Comparison of ENCODE assay signal across 15 cellular contexts in the genomic region with DNA sequence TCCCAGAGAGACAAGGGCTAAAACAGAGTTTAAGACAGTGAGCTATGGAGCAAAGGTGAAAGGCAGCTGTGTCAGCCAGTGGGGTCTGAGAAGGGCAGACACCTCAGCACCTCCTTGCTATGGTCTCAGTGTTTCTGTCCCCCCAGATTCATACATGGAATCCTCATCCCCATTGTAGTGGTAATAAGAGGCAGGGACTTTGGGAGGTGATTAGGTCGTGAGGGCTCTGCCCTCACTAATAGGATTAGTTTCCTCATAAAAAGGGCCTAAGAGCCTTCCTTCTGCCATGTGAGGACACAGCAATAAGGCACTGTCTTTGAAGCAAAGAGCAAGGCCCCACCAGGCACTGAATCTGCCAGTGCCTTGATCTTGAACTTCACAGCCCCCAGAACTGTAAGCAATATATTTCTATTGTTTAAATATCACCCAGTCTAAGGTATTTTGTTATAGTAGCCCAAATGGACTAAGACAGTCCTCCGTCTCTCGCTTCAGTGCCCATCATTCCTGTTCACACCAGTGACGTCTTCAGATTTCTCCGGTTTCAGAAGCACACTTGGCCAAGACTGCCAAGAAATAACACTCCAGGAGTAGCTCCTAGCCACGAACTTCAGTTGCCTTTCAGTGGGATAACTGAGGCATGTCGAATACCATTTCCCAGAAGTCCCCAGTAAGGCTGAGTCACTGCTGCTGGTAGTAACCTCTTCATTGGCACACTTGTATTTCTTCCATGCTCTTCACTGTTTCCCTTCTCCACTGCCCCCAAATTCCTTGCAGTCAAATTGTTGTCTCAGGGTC. TPM values are rescaled to one million over a fixed set of nuclear protein-coding genes. Genes with fewer than 3 reads are reported as not detected.
DNase-seq lines count a peak whose midpoint lies in the region; ATAC-seq and TF ChIP-seq lines count a peak whose summit lies in the region.
"Had no signal": no experiment of that assay in that cellular context is flagged by ENCODE, and none has a peak within 500 bp of the region (broad histone marks: within the 10 kb centered on the region; RNA-seq: fewer than 3 reads in every experiment).

No MANE protein-coding gene starts in this region.

- H3K4me1 ChIP-seq in neural progenitor cell (peaks cover 37% of the 10 kb centered on the region), HAP-1 (no peaks in the 10 kb centered on the region)
- H3K4me1 ChIP-seq: BE2C had no signal

- no peak overlapping the region for H3K9ac ChIP-seq in neural progenitor cell

- no peak overlapping the region for H3K4me3 Mint-ChIP-seq in neural progenitor cell
- H3K4me3 Mint-ChIP-seq: CD4-positive, alpha-beta memory T cell; GM23338 had no signal

- H3K4me3 ChIP-seq in epithelial cell of proximal tubule (ENCODE audit: low read depth, low read length) (no peak overlapping the region), neural progenitor cell (no peak overlapping the region), foreskin fibroblast (ENCODE audit: low read depth in 1 of 2, low read length in 2 of 2) (no peak overlapping the region), HAP-1 (no peak overlapping the region)
- H3K4me3 ChIP-seq: GM23338, K562 had no signal

- in situ Hi-C loops in HAP-1 (cut with MboI; ENCODE audit: low sequenced_read_pairs) = no loop called here

- no peaks in the 10 kb centered on the region for H3K79me2 ChIP-seq in neural progenitor cell (ENCODE audit: low read depth)

- H3K36me3 ChIP-seq in neural progenitor cell (no peaks in the 10 kb centered on the region), HAP-1 (replicated peaks) (no peaks in the 10 kb centered on the region)
- H3K36me3 ChIP-seq: BE2C had no signal

- peaks cover 15% of the 10 kb centered on the region for H3K27me3 Mint-ChIP-seq in neural progenitor cell (ENCODE audit: insufficient read depth, low read depth)

- H3K27ac Mint-ChIP-seq in neural progenitor cell = no peak overlapping the region
- H3K27ac Mint-ChIP-seq: CD4-positive, alpha-beta memory T cell; GM23338 had no signal

- H3K9me3 ChIP-seq in neural progenitor cell (ENCODE audit: low read depth) (no peaks in the 10 kb centered on the region), HAP-1 (no peaks in the 10 kb centered on the region)
- H3K9me3 ChIP-seq: BE2C had no signal

- no peak overlapping the region for H3K4me2 ChIP-seq in neural progenitor cell
- H3K4me2 ChIP-seq: GM23338 had no signal

- H2AFZ ChIP-seq in neural progenitor cell (replicated peaks) = no peak overlapping the region
- H2AFZ ChIP-seq: GM23338 had no signal

- TF ChIP-seq CTCF in epithelial cell of proximal tubule (conservative IDR thresholded peaks at IDR 0.05; ENCODE audit: low read depth, low read length) (no peak), neural progenitor cell (IDR thresholded peaks at IDR 0.05) (no peak), foreskin fibroblast (IDR thresholded peaks at IDR 0.05; ENCODE audit: low read depth, low read length) (no peak)

- H3K27ac ChIP-seq in neural progenitor cell = no peak overlapping the region
- H3K27ac ChIP-seq: C4-2B had no signal

- DNase-seq in DMS79 treated with DMSO at 0.1 percent for 48 hours (lab: John Stamatoyannopoulos, UW) = peak; percentile 19
- peak; percentile 46 for DNase-seq in NCI-H82 treated with DMSO at 0.1 percent for 48 hours (lab: John Stamatoyannopoulos, UW; ENCODE audit: unreplicated experiment)
- peak; percentile 92 for DNase-seq in epithelial cell of proximal tubule (ENCODE audit: low read depth)
- DNase-seq in neural progenitor cell (ENCODE audit: low spot score) = peak; percentile 58
- no peak for DNase-seq in foreskin fibroblast
- no peak for DNase-seq in HAP-1 (ENCODE audit: low spot score in 2 of 2)
- DNase-seq: BE2C; CD4-positive, alpha-beta memory T cell; DND-41; GDM1; H7 had no signal

- peaks cover 17% of the 10 kb centered on the region for H3K9me3 Mint-ChIP-seq in neural progenitor cell
- H3K9me3 Mint-ChIP-seq: GM23338 had no signal

- peaks cover 80% of the 10 kb centered on the region for H4K20me1 ChIP-seq in neural progenitor cell (ENCODE audit: low read depth)

- no peak for ATAC-seq in GM21576 (IDR thresholded peaks at IDR 0.05; ENCODE audit: unreplicated experiment)
- ATAC-seq: GM23338, K562 had no signal

- peaks cover 38% of the 10 kb centered on the region for H3K4me1 Mint-ChIP-seq in neural progenitor cell
- H3K4me1 Mint-ChIP-seq: CD4-positive, alpha-beta memory T cell had no signal

- H3F3A ChIP-seq in neural progenitor cell (ENCODE audit: low read depth) = peaks cover 36% of the 10 kb centered on the region

- peaks cover 8% of the 10 kb centered on the region for H3K36me3 Mint-ChIP-seq in neural progenitor cell
- H3K36me3 Mint-ChIP-seq: CD4-positive, alpha-beta memory T cell had no signal

- peaks cover 94% of the 10 kb centered on the region for H3K27me3 ChIP-seq in neural progenitor cell
- no peaks in the 10 kb centered on the region for H3K27me3 ChIP-seq in HAP-1 (ENCODE audit: low read depth)
- H3K27me3 ChIP-seq: BE2C had no signal

RNA-seq across cellular contexts. Expression of gene SLC13A3, which starts 32.7 kb away (rescaled TPM):
- total RNA-seq in epithelial cell of proximal tubule = 1.2 and 1.6 TPM in 2 replicates
- 4.5 and 7.4 TPM in 2 replicates for total RNA-seq in neural progenitor cell (ENCODE audit: low replicate concordance)

Comparison
In these comparisons a context has a peak if more than half of its experiments do, and no peak if none do; other contexts are left out.
1. DNase-seq: peak in DMS79 treated with DMSO at 0.1 percent for 48 hours (single experiment), NCI-H82 treated with DMSO at 0.1 percent for 48 hours (single experiment), epithelial cell of proximal tubule (single experiment) and neural progenitor cell (single experiment); none in foreskin fibroblast (0 of 2) and HAP-1 (0 of 2).